12 cellular contexts compared by ENCODE assay signal in genomic region chr1:8871965-8872399, GRCh38. TPM values are rescaled to one million over a fixed set of nuclear protein-coding genes. Genes with fewer than 3 reads are reported as not detected.
DNase-seq lines count a peak whose midpoint lies in the region; ATAC-seq, FAIRE-seq and TF ChIP-seq lines count a peak whose summit lies in the region.
"Had no signal": no experiment of that assay in that cellular context is flagged by ENCODE, and none has a peak within 500 bp of the region (broad histone marks: within the 10 kb centered on the region; RNA-seq: fewer than 3 reads in every experiment).

No MANE protein-coding gene starts in this region.

- peaks cover 81% of the 10 kb centered on the region for H3K79me2 ChIP-seq in keratinocyte (ENCODE audit: control insufficient read depth, insufficient read depth, low read length)

- H3K36me3 Mint-ChIP-seq in activated naive CD4-positive, alpha-beta T cell treated with anti-CD3 and anti-CD28 coated beads, Interleukin-2, amount 10 ng/mL, durations not matched to agents 7 days and 5 days = peaks cover 94% of the 10 kb centered on the region
- peaks cover 36% of the 10 kb centered on the region for H3K36me3 Mint-ChIP-seq in activated naive CD8-positive, alpha-beta T cell

- no peak overlapping the region for H2AFZ ChIP-seq in keratinocyte (ENCODE audit: control insufficient read depth, low read length)

- dilution Hi-C loops in keratinocyte (cut with MboI; ENCODE audit: extremely low pct_ligation_motif_present, low sequenced_read_pairs) = no loop called here

- ATAC-seq in GM19023 (IDR thresholded peaks at IDR 0.05; ENCODE audit: unreplicated experiment) = no peak
- ATAC-seq: gastrocnemius medialis had no signal

- peaks cover 77% of the 10 kb centered on the region for H4K20me1 ChIP-seq in keratinocyte (ENCODE audit: control insufficient read depth, extremely low read depth, insufficient read depth, low read length)

- peak overlapping the region; percentile 46 for H3K4me2 ChIP-seq in keratinocyte (ENCODE audit: control insufficient read depth, extremely low read depth, insufficient read depth, low read depth, low read length)

- H3K4me1 Mint-ChIP-seq in activated naive CD4-positive, alpha-beta T cell treated with anti-CD3 and anti-CD28 coated beads, Interleukin-2, amount 10 ng/mL, durations not matched to agents 7 days and 5 days = peaks cover 81% of the 10 kb centered on the region
- H3K4me1 Mint-ChIP-seq in activated naive CD8-positive, alpha-beta T cell (ENCODE audit: low read depth) = peaks cover 75% of the 10 kb centered on the region

- WGBS in small intestine, 3 donors = 45 to 72% (median 50%) methylated on average over 5 of the region's 5 CpGs

- H3K4me3 ChIP-seq in keratinocyte (ENCODE audit: control insufficient read depth in 2 of 3, extremely low read depth in 1 of 3, insufficient read depth in 2 of 3, low read depth in 1 of 3, low read length in 3 of 3) (no peak overlapping the region), small intestine (ENCODE audit: low read depth in 1 of 2, low read length in 2 of 2) (no peak overlapping the region)
- H3K4me3 ChIP-seq: gastrocnemius medialis had no signal

- H3K9me1 ChIP-seq in keratinocyte (ENCODE audit: control insufficient read depth, extremely low read depth, insufficient read depth, low read length) = peaks cover 8% of the 10 kb centered on the region

- peak overlapping the region; percentile 76 for H3K27ac ChIP-seq in keratinocyte (ENCODE audit: control insufficient read depth, insufficient read depth, low read length)
- H3K27ac ChIP-seq in temporal lobe (ENCODE audit: low read depth, low read length) = peak overlapping the region; percentile 22
- peak overlapping the region in 1 of 2 donors; percentile 2 for H3K27ac ChIP-seq in small intestine (ENCODE audit: low read depth in 1 of 2, low read length in 1 of 2)
- H3K27ac ChIP-seq: C4-2B had no signal

- no peak for TF ChIP-seq CTCF in keratinocyte (optimal IDR thresholded peaks at IDR 0.05 in 1 of 3, IDR thresholded peaks at IDR 0.05 in 1 of 3, conservative IDR thresholded peaks at IDR 0.05 in 1 of 3; ENCODE audit: extremely low read depth in 1 of 3, insufficient read depth in 2 of 3, low read length in 3 of 3)

- peak overlapping the region; percentile 98 for H3K27ac Mint-ChIP-seq in activated naive CD4-positive, alpha-beta T cell treated with anti-CD3 and anti-CD28 coated beads, Interleukin-2, amount 10 ng/mL, durations not matched to agents 7 days and 5 days
- peak overlapping the region; percentile 87 for H3K27ac Mint-ChIP-seq in activated naive CD8-positive, alpha-beta T cell

- no peaks in the 10 kb centered on the region for H3K9me3 Mint-ChIP-seq in activated naive CD4-positive, alpha-beta T cell treated with anti-CD3 and anti-CD28 coated beads, Interleukin-2, amount 10 ng/mL, durations not matched to agents 7 days and 5 days
- H3K9me3 Mint-ChIP-seq in activated naive CD8-positive, alpha-beta T cell (ENCODE audit: low read depth) = no peaks in the 10 kb centered on the region
- H3K9me3 Mint-ChIP-seq: naive B cell had no signal

- no peak for FAIRE-seq in keratinocyte (lab: Jason Lieb, UNC)
- no peak for FAIRE-seq in small intestine (lab: Jason Lieb, UNC)

- CTCF ChIA-PET in activated naive CD4-positive, alpha-beta T cell treated with anti-CD3 and anti-CD28 coated beads, Interleukin-2, amount 10 ng/mL, durations not matched to agents 7 days and 5 days (lab: Charles Lee) = interaction anchor here (0.8 to 1.7 kb wide), 5 partner anchors 9 to 133 kb away, joined by 3 to 7 read pairs (median 5); no protein-coding TSS in a partner anchor

- H3K27me3 ChIP-seq in keratinocyte (ENCODE audit: control insufficient read depth, extremely low read depth, insufficient read depth, low read length) (no peaks in the 10 kb centered on the region), small intestine (ENCODE audit: control insufficient read depth in 2 of 2, insufficient read depth in 2 of 2, low read length in 2 of 2) (no peaks in the 10 kb centered on the region)
- H3K27me3 ChIP-seq: gastrocnemius medialis had no signal

- H3K27me3 Mint-ChIP-seq in activated naive CD4-positive, alpha-beta T cell treated with anti-CD3 and anti-CD28 coated beads, Interleukin-2, amount 10 ng/mL, durations not matched to agents 7 days and 5 days = no peaks in the 10 kb centered on the region
- H3K27me3 Mint-ChIP-seq in activated naive CD8-positive, alpha-beta T cell = no peaks in the 10 kb centered on the region
- H3K27me3 Mint-ChIP-seq: naive B cell had no signal

- H3K4me3 Mint-ChIP-seq in activated naive CD4-positive, alpha-beta T cell treated with anti-CD3 and anti-CD28 coated beads, Interleukin-2, amount 10 ng/mL, durations not matched to agents 7 days and 5 days = peak overlapping the region; percentile 96
- peak overlapping the region; percentile 96 for H3K4me3 Mint-ChIP-seq in activated naive CD8-positive, alpha-beta T cell
- H3K4me3 Mint-ChIP-seq: naive B cell had no signal

- peaks cover 55 to 67% of the 10 kb centered on the region in 2 experiments for H3K36me3 ChIP-seq in keratinocyte (ENCODE audit: control insufficient read depth in 2 of 2, extremely low read depth in 1 of 2, insufficient read depth in 2 of 2, low read length in 2 of 2)
- H3K36me3 ChIP-seq in small intestine (ENCODE audit: control insufficient read depth in 2 of 2, insufficient read depth in 2 of 2, low read length in 2 of 2) = peaks cover 17 to 26% of the 10 kb centered on the region in 2 donors

- H3K4me1 ChIP-seq in keratinocyte (ENCODE audit: control insufficient read depth, extremely low read depth, insufficient read depth, low read length) = peaks cover 52% of the 10 kb centered on the region
- peaks cover 9 to 21% of the 10 kb centered on the region in 2 donors for H3K4me1 ChIP-seq in small intestine (ENCODE audit: control insufficient read depth in 2 of 2, insufficient read depth in 1 of 2, low read depth in 1 of 2, low read length in 1 of 2)

- H3K9me3 ChIP-seq in keratinocyte (ENCODE audit: control insufficient read depth, low read depth, low read length) (no peaks in the 10 kb centered on the region), small intestine (ENCODE audit: control insufficient read depth, low read depth) (no peaks in the 10 kb centered on the region)
- H3K9me3 ChIP-seq: gastrocnemius medialis had no signal

- no peak for DNase-seq in activated naive CD4-positive, alpha-beta T cell treated with anti-CD3 and anti-CD28 coated beads, Interleukin-2, amount 10 ng/mL, durations not matched to agents 7 days and 5 days
- DNase-seq in activated naive CD4-positive, alpha-beta T cell (lab: John Stamatoyannopoulos, UW) = no peak
- DNase-seq in keratinocyte (ENCODE audit: low read depth, low spot score) (no peak), small intestine (no peak), hepatic stellate cell (ENCODE audit: low spot score) (no peak)
- DNase-seq: gastrocnemius medialis, naive B cell, NCI-H2227 treated with DMSO at 0.1 percent for 48 hours had no signal

- peak overlapping the region; percentile 56 for H3K9ac ChIP-seq in keratinocyte (ENCODE audit: control insufficient read depth, extremely low read depth, insufficient read depth, low read length)

RNA-seq across cellular contexts. Expression of gene ENO1, which starts 6.5 kb away (rescaled TPM):
- 1,831 to 2,152 TPM (median 1,908 TPM) in 3 replicates for polyA plus RNA-seq in keratinocyte
- 5,319 TPM for polyA plus RNA-seq in keratinocyte (2011; ENCODE audit: low read depth)
- polyA plus RNA-seq in keratinocyte (2011; cell fraction: cytosol; rRNA removed) = 1,516 and 1,792 TPM in 2 replicates
- 1,367 and 1,540 TPM in 2 replicates for polyA plus RNA-seq in keratinocyte (2011; cell fraction: nucleus; rRNA removed)
- polyA plus RNA-seq in keratinocyte (2012; ENCODE audit: low replicate concordance) = 973 and 2,209 TPM in 2 replicates
- 2,026 to 2,762 TPM (median 2,694 TPM) in 3 replicates for polyA minus RNA-seq in keratinocyte
- polyA minus RNA-seq in keratinocyte (2011; cell fraction: cytosol; rRNA and poly(A)+ RNA removed) = 1,962 TPM
- polyA minus RNA-seq in keratinocyte (2011; cell fraction: nucleus; rRNA and poly(A)+ RNA removed) = 651 and 812 TPM in 2 replicates
- total RNA-seq in temporal lobe = 223 TPM
- 100 to 1,000 TPM; 491 to 829 (median 492) TPM for polyA plus RNA-seq in small intestine

RNA-seq across cellular contexts. Expression of gene RERE, which starts 54.5 kb away (rescaled TPM):
- polyA plus RNA-seq in keratinocyte (2.8 to 3.8 TPM (median 3.6 TPM) in 3 replicates), small intestine (10 to 100 TPM; 19.5 to 28.1 (median 23.5) TPM)
- 32.8 TPM for polyA plus RNA-seq in keratinocyte (2011; ENCODE audit: low read depth)
- polyA plus RNA-seq in keratinocyte (2011; cell fraction: cytosol; rRNA removed) = 8.1 and 10.5 TPM in 2 replicates
- polyA plus RNA-seq in keratinocyte (2011; cell fraction: nucleus; rRNA removed) = 26.3 and 30.2 TPM in 2 replicates
- 13.7 and 17.2 TPM in 2 replicates for polyA plus RNA-seq in keratinocyte (2012; ENCODE audit: low replicate concordance)
- 22.0 to 29.9 TPM (median 28.0 TPM) in 3 replicates for polyA minus RNA-seq in keratinocyte
- polyA minus RNA-seq in keratinocyte (2011; cell fraction: cytosol; rRNA and poly(A)+ RNA removed) = 28.6 TPM
- 16.4 and 51.3 TPM in 2 replicates for polyA minus RNA-seq in keratinocyte (2011; cell fraction: nucleus; rRNA and poly(A)+ RNA removed)
- 674 TPM for total RNA-seq in temporal lobe
